9 cellular contexts compared by ENCODE assay signal in the genomic region with DNA sequence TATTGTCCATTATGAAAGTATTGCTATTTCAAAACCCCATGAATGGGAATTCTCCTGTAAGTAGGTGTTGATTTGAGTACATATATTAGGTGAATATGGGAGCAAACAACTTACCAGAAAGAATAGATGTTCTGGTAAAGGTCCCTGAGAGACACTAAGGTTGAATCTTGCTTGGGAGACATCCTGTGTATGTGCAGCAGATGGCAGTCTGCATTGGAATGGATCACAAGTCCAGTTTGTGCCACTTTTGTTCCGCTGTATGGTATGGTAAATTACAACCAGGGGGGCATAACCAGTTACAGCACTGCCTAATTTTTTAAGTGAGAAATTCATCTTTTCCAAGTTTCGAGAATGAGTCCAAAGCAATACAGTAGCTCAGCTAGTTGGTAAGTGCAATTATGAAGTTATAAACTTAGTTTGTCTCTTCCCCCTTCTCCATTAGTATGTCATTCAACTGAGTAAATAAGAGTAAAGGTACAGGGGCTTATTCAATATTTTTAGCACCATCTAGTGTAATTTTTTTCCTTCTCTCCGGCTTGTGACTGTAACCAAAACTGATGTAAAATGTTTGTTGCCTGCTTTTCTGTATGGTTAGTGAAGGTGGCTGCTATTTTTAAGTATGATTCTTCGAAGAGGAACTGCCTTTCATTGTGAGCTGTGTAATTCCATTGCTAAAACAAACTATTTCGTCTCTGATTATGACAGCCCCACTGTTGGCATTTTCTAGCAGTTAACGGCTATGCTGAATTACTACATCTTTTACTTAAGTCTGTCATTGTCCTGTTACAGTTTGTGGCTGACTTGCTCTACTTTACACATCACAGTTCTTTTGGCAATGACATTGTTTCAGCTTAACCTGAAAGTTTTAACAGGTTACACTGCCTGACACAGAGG. TPM values are rescaled to one million over a fixed set of nuclear protein-coding genes. Genes with fewer than 3 reads are reported as not detected.
A peak's percentile ranks its signal among the peaks of the same experiment; 100 is the strongest.
DNase-seq lines count a peak whose midpoint lies in the region; FAIRE-seq and TF ChIP-seq lines count a peak whose summit lies in the region.
"Had no signal": no experiment of that assay in that cellular context is flagged by ENCODE, and none has a peak within 500 bp of the region (broad histone marks: within the 10 kb centered on the region; RNA-seq: fewer than 3 reads in every experiment).

No MANE protein-coding gene starts in this region.

- peak; percentile 70 for TF ChIP-seq RAD21 in SK-N-SH (IDR thresholded peaks at IDR 0.05; ENCODE audit: low read length)

- 70% methylated on average over 6 of the region's 6 CpGs for WGBS in SK-N-SH (ENCODE audit: low lambda C conversion rate)

- H3K79me2 ChIP-seq in SK-N-SH (ENCODE audit: insufficient read depth), result peaks cover 73% of the 10 kb centered on the region

- FAIRE-seq in GM18507 (lab: Jason Lieb, UNC) (peak; percentile 39), urothelium cell line (lab: Jason Lieb, UNC) (peak; percentile 52)

- DNase-seq in AML-193 (lab: John Stamatoyannopoulos, UW) (peak; percentile 75 to 82), GM18507 (ENCODE audit: extremely low spot score, insufficient read length, low read depth) (no peak), SK-N-SH (peak; percentile 37), glomerular visceral epithelial cell (ENCODE audit: extremely low spot score) (peak; percentile 61), urothelium cell line (ENCODE audit: low spot score) (peak; percentile 49), iPS-NIHi11 (ENCODE audit: low spot score) (no peak), middle frontal gyrus (ENCODE audit: extremely low spot score, low spot score) (no peak)
- DNase-seq in effector CD4-positive, alpha-beta T cell, result no peak

- H3K36me3 ChIP-seq in SK-N-SH (replicated peaks in 1 of 2; ENCODE audit: control insufficient read depth in 1 of 2, insufficient read depth in 2 of 2, low read length in 1 of 2), result no peaks in the 10 kb centered on the region

- H2AFZ ChIP-seq in SK-N-SH (ENCODE audit: low read depth), result no peak overlapping the region

- TF ChIP-seq EP300 in SK-N-SH (IDR thresholded peaks at IDR 0.05; ENCODE audit: borderline replicate concordance in 1 of 2, low read depth in 1 of 2, low read length in 1 of 2), result no peak

- CTCF ChIA-PET in SK-N-SH (lab: Yijun Ruan, JAX), result interaction anchor here (0.8 to 4.4 kb wide), 11 partner anchors 15 to 367 kb away, joined by 3 to 38 read pairs (median 5); no protein-coding TSS in a partner anchor

- peak; percentile 64 for TF ChIP-seq CTCF in SK-N-SH (IDR thresholded peaks at IDR 0.05)

- H3K9me2 ChIP-seq in SK-N-SH, result no peaks in the 10 kb centered on the region

- POLR2A ChIA-PET in SK-N-SH (lab: Yijun Ruan, JAX), result no interaction called here

- H3K27me3 ChIP-seq in SK-N-SH (ENCODE audit: insufficient read depth), result no peaks in the 10 kb centered on the region

- H3K4me1 ChIP-seq in SK-N-SH (ENCODE audit: control insufficient read depth in 1 of 2, insufficient read depth in 2 of 2, low read depth in 1 of 2, low read length in 1 of 2), result peaks cover 8 to 11% of the 10 kb centered on the region in 2 experiments; a peak in 3 of 4 replicates

- no peak overlapping the region for H3K9ac ChIP-seq in SK-N-SH
- H3K9ac ChIP-seq: KMS-11 had no signal

- no peak overlapping the region for H3K4me3 ChIP-seq in SK-N-SH (ENCODE audit: low read depth in 2 of 2, low read length in 1 of 2)

- peaks cover 14% of the 10 kb centered on the region for H3F3A ChIP-seq in SK-N-SH (replicated peaks; ENCODE audit: insufficient read depth)

- peaks cover 26% of the 10 kb centered on the region for H4K20me1 ChIP-seq in SK-N-SH (ENCODE audit: insufficient read depth)

- H3K27ac ChIP-seq in SK-N-SH (ENCODE audit: low read depth in 2 of 2, low read length in 1 of 2), result no peak overlapping the region
- H3K27ac ChIP-seq: KMS-11 had no signal

- H3K9me3 ChIP-seq in SK-N-SH, result no peaks in the 10 kb centered on the region

- peak overlapping the region; percentile 94; the same call in 1 of the 2 replicates for H3K4me2 ChIP-seq in SK-N-SH

TF ChIP-seq in SK-N-SH, 30 proteins besides CTCF, POLR2A, EP300 and RAD21:
- peak; percentile 69 for TF ChIP-seq SMC3 (IDR thresholded peaks at IDR 0.05; ENCODE audit: low read depth, low read length)
- TF ChIP-seq, protein P1, sequence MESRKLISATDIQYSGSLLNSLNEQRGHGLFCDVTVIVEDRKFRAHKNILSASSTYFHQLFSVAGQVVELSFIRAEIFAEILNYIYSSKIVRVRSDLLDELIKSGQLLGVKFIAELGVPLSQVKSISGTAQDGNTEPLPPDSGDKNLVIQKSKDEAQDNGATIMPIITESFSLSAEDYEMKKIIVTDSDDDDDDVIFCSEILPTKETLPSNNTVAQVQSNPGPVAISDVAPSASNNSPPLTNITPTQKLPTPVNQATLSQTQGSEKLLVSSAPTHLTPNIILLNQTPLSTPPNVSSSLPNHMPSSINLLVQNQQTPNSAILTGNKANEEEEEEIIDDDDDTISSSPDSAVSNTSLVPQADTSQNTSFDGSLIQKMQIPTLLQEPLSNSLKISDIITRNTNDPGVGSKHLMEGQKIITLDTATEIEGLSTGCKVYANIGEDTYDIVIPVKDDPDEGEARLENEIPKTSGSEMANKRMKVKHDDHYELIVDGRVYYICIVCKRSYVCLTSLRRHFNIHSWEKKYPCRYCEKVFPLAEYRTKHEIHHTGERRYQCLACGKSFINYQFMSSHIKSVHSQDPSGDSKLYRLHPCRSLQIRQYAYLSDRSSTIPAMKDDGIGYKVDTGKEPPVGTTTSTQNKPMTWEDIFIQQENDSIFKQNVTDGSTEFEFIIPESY (IDR thresholded peaks at IDR 0.05; ENCODE audit: borderline replicate concordance, low read depth), result no peak
TF ChIP-seq in SK-N-SH: peak in this region for 1.

RNA-seq across cellular contexts. Expression of gene MCU, which starts 2.8 kb away (rescaled TPM):
- 20.6 and 30.1 TPM in 2 replicates for polyA plus RNA-seq in SK-N-SH (2012; rRNA removed)
- polyA plus RNA-seq in SK-N-SH (2012; cell fraction: cytosol; rRNA removed), result 26.2 and 26.9 TPM in 2 replicates
- polyA plus RNA-seq in SK-N-SH (2012; cell fraction: nucleus; rRNA removed), result 24.1 and 33.0 TPM in 2 replicates

Comparison
In these comparisons a context has a peak if more than half of its experiments do, and no peak if none do; other contexts are left out.
1. DNase-seq: peak in AML-193 (2 of 2), SK-N-SH (single experiment), glomerular visceral epithelial cell (single experiment) and urothelium cell line (single experiment); none in GM18507 (single experiment), effector CD4-positive, alpha-beta T cell (single experiment), iPS-NIHi11 (single experiment) and middle frontal gyrus (single experiment).